Comparison of ENCODE assay signal across 26 cellular contexts in genomic region chr2:7571701-7572100, GRCh38.
DNase-seq lines count a peak whose midpoint lies in the region; ATAC-seq and TF ChIP-seq lines count a peak whose summit lies in the region.
"Had no signal": no experiment of that assay in that cellular context is flagged by ENCODE, and none has a peak within 500 bp of the region (broad histone marks: within the 10 kb centered on the region; RNA-seq: fewer than 3 reads in every experiment).

No MANE protein-coding gene starts in this region.

- TF ChIP-seq CTCF in CD8-positive, alpha-beta T cell (IDR thresholded peaks at IDR 0.05) = no peak
- TF ChIP-seq CTCF in mesothelial cell of epicardium (IDR thresholded peaks at IDR 0.05; ENCODE audit: unreplicated experiment) = no peak

- POLR2A ChIA-PET in CD8-positive, alpha-beta T cell (lab: Charles Lee) = interaction anchor here (0.8 to 0.9 kb wide), 2 partner anchors 16 to 1111 kb away, joined by 3 to 4 read pairs; no protein-coding TSS in a partner anchor
- POLR2A ChIA-PET in naive thymus-derived CD4-positive, alpha-beta T cell (lab: Charles Lee) = interaction anchor here (0.8 to 1.8 kb wide), 2 partner anchors 27 to 1111 kb away, joined by 3 to 5 read pairs; partner anchors contain the start of gene ID2

- DNase-seq in activated CD4-positive, alpha-beta T cell treated with anti-CD3 and anti-CD28 coated beads, Interleukin-2, amount 10 ng/mL, durations not matched to agents 24 days and 14 days = no peak
- no peak for DNase-seq in activated CD4-positive, alpha-beta T cell treated with anti-CD3 and anti-CD28 coated beads, Interleukin-2, amount 50 U/mL, for 48 hours
- no peak for DNase-seq in CD8-positive, alpha-beta T cell
- no peak for DNase-seq in activated T-helper 1 cell treated with anti-CD3 and anti-CD28 coated beads, Interleukin-12 subunit alpha, Interleukin-12 subunit beta, Interleukin-2, Interleukin-4 antibody, amounts not matched to agents 30 ng/mL and 10 ng/mL and 1 ng/mL, durations not matched to agents 14 hours and 24 hours and 36 hours (ENCODE audit: low spot score)
- DNase-seq in naive thymus-derived CD4-positive, alpha-beta T cell = no peak
- no peak for DNase-seq in mesothelial cell of epicardium (ENCODE audit: low spot score in 2 of 2, unreplicated experiment in 2 of 2)
- no peak for DNase-seq in activated naive CD4-positive, alpha-beta T cell treated with anti-CD3 and anti-CD28 coated beads, Interleukin-2, amount 10 ng/mL, durations not matched to agents 7 days and 5 days
- DNase-seq: AML-193, Caco-2, DMS 273 treated with DMSO at 0.1 percent for 48 hours, DMS79, EL, GDM1, H9, Kasumi-1, NCI-H1436, NCI-H187, NCI-H2171 treated with DMSO at 0.1 percent for 48 hours, NCI-H524, NCI-H748 treated with DMSO at 0.1 percent for 48 hours had no signal

- H3K4me1 Mint-ChIP-seq in activated CD4-positive, alpha-beta T cell treated with anti-CD3 and anti-CD28 coated beads, Interleukin-2, amount 10 ng/mL, durations not matched to agents 24 days and 14 days = peaks cover 57% of the 10 kb centered on the region
- H3K4me1 Mint-ChIP-seq in CD8-positive, alpha-beta T cell (ENCODE audit: low read depth) = peaks cover 66% of the 10 kb centered on the region
- peaks cover 55% of the 10 kb centered on the region for H3K4me1 Mint-ChIP-seq in activated T-helper 1 cell treated with anti-CD3 and anti-CD28 coated beads, Interleukin-12 subunit alpha, Interleukin-12 subunit beta, Interleukin-2, Interleukin-4 antibody, amounts not matched to agents 30 ng/mL and 10 ng/mL and 1 ng/mL, durations not matched to agents 14 hours and 24 hours and 36 hours (ENCODE audit: low read depth)
- H3K4me1 Mint-ChIP-seq in naive thymus-derived CD4-positive, alpha-beta T cell = peaks cover 25 to 78% (median 66%) of the 10 kb centered on the region in 7 donors
- no peaks in the 10 kb centered on the region for H3K4me1 Mint-ChIP-seq in mesothelial cell of epicardium
- H3K4me1 Mint-ChIP-seq in activated naive CD4-positive, alpha-beta T cell treated with anti-CD3 and anti-CD28 coated beads, Interleukin-2, amount 10 ng/mL, durations not matched to agents 7 days and 5 days = peaks cover 49% of the 10 kb centered on the region

- intact Hi-C loops in activated CD4-positive, alpha-beta T cell treated with anti-CD3 and anti-CD28 coated beads, Interleukin-2, amount 10 ng/mL, durations not matched to agents 24 days and 14 days (cut with micrococcal nuclease) = loop anchor here (1.0 to 2.0 kb wide), 2 partner anchors 13 to 101 kb away; no protein-coding TSS in a partner anchor
- intact Hi-C loops in CD8-positive, alpha-beta T cell (cut with DNase I, micrococcal nuclease) = no loop called here
- intact Hi-C loops in activated T-helper 1 cell treated with anti-CD3 and anti-CD28 coated beads, Interleukin-12 subunit alpha, Interleukin-12 subunit beta, Interleukin-2, Interleukin-4 antibody, amounts not matched to agents 30 ng/mL and 10 ng/mL and 1 ng/mL, durations not matched to agents 14 hours and 24 hours and 36 hours (cut with micrococcal nuclease) = loop anchor here (1.0 kb wide), 1 partner anchor 101 kb away; no protein-coding TSS in a partner anchor
- intact Hi-C loops in naive thymus-derived CD4-positive, alpha-beta T cell (cut with micrococcal nuclease) = loop anchor here in 1 of 2 donors (10.0 kb wide), 1 partner anchor 253 kb away; no protein-coding TSS in a partner anchor

- peak overlapping the region; percentile 76 for H3K27ac Mint-ChIP-seq in activated CD4-positive, alpha-beta T cell treated with anti-CD3 and anti-CD28 coated beads, Interleukin-2, amount 10 ng/mL, durations not matched to agents 24 days and 14 days
- peak overlapping the region; percentile 74 for H3K27ac Mint-ChIP-seq in CD8-positive, alpha-beta T cell
- peak overlapping the region; percentile 32 for H3K27ac Mint-ChIP-seq in activated T-helper 1 cell treated with anti-CD3 and anti-CD28 coated beads, Interleukin-12 subunit alpha, Interleukin-12 subunit beta, Interleukin-2, Interleukin-4 antibody, amounts not matched to agents 30 ng/mL and 10 ng/mL and 1 ng/mL, durations not matched to agents 14 hours and 24 hours and 36 hours
- H3K27ac Mint-ChIP-seq in naive thymus-derived CD4-positive, alpha-beta T cell = peak overlapping the region; percentile 22 to 99 (median 51)
- no peak overlapping the region for H3K27ac Mint-ChIP-seq in mesothelial cell of epicardium
- H3K27ac Mint-ChIP-seq in activated naive CD4-positive, alpha-beta T cell treated with anti-CD3 and anti-CD28 coated beads, Interleukin-2, amount 10 ng/mL, durations not matched to agents 7 days and 5 days = no peak overlapping the region
- H3K27ac Mint-ChIP-seq: GM23338, H9 had no signal

- CTCF ChIA-PET in CD8-positive, alpha-beta T cell (lab: Charles Lee) = interaction anchor here (8.8 kb wide), 1 partner anchor 144 kb away, joined by 70 read pairs; no protein-coding TSS in a partner anchor
- CTCF ChIA-PET in naive thymus-derived CD4-positive, alpha-beta T cell (lab: Charles Lee) = no interaction called here
- CTCF ChIA-PET in activated naive CD4-positive, alpha-beta T cell treated with anti-CD3 and anti-CD28 coated beads, Interleukin-2, amount 10 ng/mL, durations not matched to agents 7 days and 5 days (lab: Charles Lee) = no interaction called here

- no peak for ATAC-seq in CD8-positive, alpha-beta T cell
- ATAC-seq in naive thymus-derived CD4-positive, alpha-beta T cell = no peak
- ATAC-seq: A549, GM23338, K562 had no signal

- H3K9me3 ChIP-seq in CD8-positive, alpha-beta T cell (ENCODE audit: low read length) = no peaks in the 10 kb centered on the region
- no peaks in the 10 kb centered on the region for H3K9me3 ChIP-seq in naive thymus-derived CD4-positive, alpha-beta T cell (ENCODE audit: control insufficient read depth in 2 of 3, low read length in 3 of 3)
- H3K9me3 ChIP-seq: A549; BLaER1 treated with 17β-estradiol and CSF1 and Interleukin-3, amounts not matched to agents 10 nM and 100 nM; Caco-2 had no signal

- no peaks in the 10 kb centered on the region for H3K36me3 ChIP-seq in CD8-positive, alpha-beta T cell (ENCODE audit: insufficient read depth, low read length)
- H3K36me3 ChIP-seq in naive thymus-derived CD4-positive, alpha-beta T cell (ENCODE audit: control insufficient read depth in 2 of 3, insufficient read depth in 3 of 3, low read length in 3 of 3) = no peaks in the 10 kb centered on the region
- H3K36me3 ChIP-seq: BLaER1 treated with 17β-estradiol and CSF1 and Interleukin-3, amounts not matched to agents 10 nM and 100 nM had no signal

- H3K27me3 ChIP-seq in CD8-positive, alpha-beta T cell (ENCODE audit: insufficient read depth, low read length) = no peaks in the 10 kb centered on the region
- H3K27me3 ChIP-seq in naive thymus-derived CD4-positive, alpha-beta T cell (ENCODE audit: control insufficient read depth in 2 of 2, insufficient read depth in 2 of 2, low read length in 2 of 2) = no peaks in the 10 kb centered on the region
- H3K27me3 ChIP-seq: BLaER1 treated with 17β-estradiol and CSF1 and Interleukin-3, amounts not matched to agents 10 nM and 100 nM had no signal

- H3K36me3 Mint-ChIP-seq in activated CD4-positive, alpha-beta T cell treated with anti-CD3 and anti-CD28 coated beads, Interleukin-2, amount 10 ng/mL, durations not matched to agents 24 days and 14 days (ENCODE audit: low read depth) = peaks cover 19% of the 10 kb centered on the region
- H3K36me3 Mint-ChIP-seq in CD8-positive, alpha-beta T cell = peaks cover 4% of the 10 kb centered on the region
- peaks cover 31% of the 10 kb centered on the region for H3K36me3 Mint-ChIP-seq in activated T-helper 1 cell treated with anti-CD3 and anti-CD28 coated beads, Interleukin-12 subunit alpha, Interleukin-12 subunit beta, Interleukin-2, Interleukin-4 antibody, amounts not matched to agents 30 ng/mL and 10 ng/mL and 1 ng/mL, durations not matched to agents 14 hours and 24 hours and 36 hours (ENCODE audit: low read depth)
- H3K36me3 Mint-ChIP-seq in naive thymus-derived CD4-positive, alpha-beta T cell = peaks cover 0 to 43% (median 4%) of the 10 kb centered on the region in 5 donors
- H3K36me3 Mint-ChIP-seq in mesothelial cell of epicardium = no peaks in the 10 kb centered on the region
- peaks cover 4% of the 10 kb centered on the region for H3K36me3 Mint-ChIP-seq in activated naive CD4-positive, alpha-beta T cell treated with anti-CD3 and anti-CD28 coated beads, Interleukin-2, amount 10 ng/mL, durations not matched to agents 7 days and 5 days
- H3K36me3 Mint-ChIP-seq: CD4-positive, alpha-beta memory T cell had no signal

- H3K27ac ChIP-seq in CD8-positive, alpha-beta T cell (ENCODE audit: low read depth, low read length) = no peak overlapping the region
- no peak overlapping the region for H3K27ac ChIP-seq in naive thymus-derived CD4-positive, alpha-beta T cell (ENCODE audit: low read depth, low read length)
- H3K27ac ChIP-seq: A549; BLaER1 treated with 17β-estradiol and CSF1 and Interleukin-3, amounts not matched to agents 10 nM and 100 nM had no signal

- no peaks in the 10 kb centered on the region for H3K27me3 Mint-ChIP-seq in activated CD4-positive, alpha-beta T cell treated with anti-CD3 and anti-CD28 coated beads, Interleukin-2, amount 10 ng/mL, durations not matched to agents 24 days and 14 days
- H3K27me3 Mint-ChIP-seq in CD8-positive, alpha-beta T cell (ENCODE audit: low read depth) = no peaks in the 10 kb centered on the region
- H3K27me3 Mint-ChIP-seq in activated T-helper 1 cell treated with anti-CD3 and anti-CD28 coated beads, Interleukin-12 subunit alpha, Interleukin-12 subunit beta, Interleukin-2, Interleukin-4 antibody, amounts not matched to agents 30 ng/mL and 10 ng/mL and 1 ng/mL, durations not matched to agents 14 hours and 24 hours and 36 hours (ENCODE audit: insufficient read depth) = no peaks in the 10 kb centered on the region
- H3K27me3 Mint-ChIP-seq in naive thymus-derived CD4-positive, alpha-beta T cell = no peaks in the 10 kb centered on the region
- peaks cover 14% of the 10 kb centered on the region for H3K27me3 Mint-ChIP-seq in mesothelial cell of epicardium (ENCODE audit: low read depth)
- H3K27me3 Mint-ChIP-seq in activated naive CD4-positive, alpha-beta T cell treated with anti-CD3 and anti-CD28 coated beads, Interleukin-2, amount 10 ng/mL, durations not matched to agents 7 days and 5 days = no peaks in the 10 kb centered on the region
- H3K27me3 Mint-ChIP-seq: CD4-positive, alpha-beta memory T cell had no signal

- H3K4me3 ChIP-seq in CD8-positive, alpha-beta T cell (ENCODE audit: low read depth, low read length) = no peak overlapping the region
- no peak overlapping the region for H3K4me3 ChIP-seq in naive thymus-derived CD4-positive, alpha-beta T cell (ENCODE audit: low read length)
- H3K4me3 ChIP-seq: A549; BLaER1 treated with 17β-estradiol and CSF1 and Interleukin-3, amounts not matched to agents 10 nM and 100 nM; GM12878; GM23338; K562 had no signal

- peaks cover 60% of the 10 kb centered on the region for H3K4me1 ChIP-seq in CD8-positive, alpha-beta T cell (ENCODE audit: insufficient read depth, low read length)
- H3K4me1 ChIP-seq in naive thymus-derived CD4-positive, alpha-beta T cell (ENCODE audit: control insufficient read depth in 2 of 2, insufficient read depth in 2 of 2, low read length in 2 of 2) = peaks cover 17 to 51% of the 10 kb centered on the region in 2 donors
- H3K4me1 ChIP-seq: A549; BLaER1 treated with 17β-estradiol and CSF1 and Interleukin-3, amounts not matched to agents 10 nM and 100 nM; Caco-2 had no signal

- peaks cover 21% of the 10 kb centered on the region for H3K9me3 Mint-ChIP-seq in activated CD4-positive, alpha-beta T cell treated with anti-CD3 and anti-CD28 coated beads, Interleukin-2, amount 10 ng/mL, durations not matched to agents 24 days and 14 days
- peaks cover 1% of the 10 kb centered on the region for H3K9me3 Mint-ChIP-seq in CD8-positive, alpha-beta T cell
- peaks cover 19% of the 10 kb centered on the region for H3K9me3 Mint-ChIP-seq in activated T-helper 1 cell treated with anti-CD3 and anti-CD28 coated beads, Interleukin-12 subunit alpha, Interleukin-12 subunit beta, Interleukin-2, Interleukin-4 antibody, amounts not matched to agents 30 ng/mL and 10 ng/mL and 1 ng/mL, durations not matched to agents 14 hours and 24 hours and 36 hours
- peaks cover 0 to 14% (median 5%) of the 10 kb centered on the region in 11 donors for H3K9me3 Mint-ChIP-seq in naive thymus-derived CD4-positive, alpha-beta T cell
- peaks cover under 1% of the 10 kb centered on the region for H3K9me3 Mint-ChIP-seq in mesothelial cell of epicardium
- peaks cover 1% of the 10 kb centered on the region for H3K9me3 Mint-ChIP-seq in activated naive CD4-positive, alpha-beta T cell treated with anti-CD3 and anti-CD28 coated beads, Interleukin-2, amount 10 ng/mL, durations not matched to agents 7 days and 5 days

- H3K4me3 Mint-ChIP-seq in activated CD4-positive, alpha-beta T cell treated with anti-CD3 and anti-CD28 coated beads, Interleukin-2, amount 10 ng/mL, durations not matched to agents 24 days and 14 days = no peak overlapping the region
- no peak overlapping the region for H3K4me3 Mint-ChIP-seq in CD8-positive, alpha-beta T cell
- no peak overlapping the region for H3K4me3 Mint-ChIP-seq in activated T-helper 1 cell treated with anti-CD3 and anti-CD28 coated beads, Interleukin-12 subunit alpha, Interleukin-12 subunit beta, Interleukin-2, Interleukin-4 antibody, amounts not matched to agents 30 ng/mL and 10 ng/mL and 1 ng/mL, durations not matched to agents 14 hours and 24 hours and 36 hours
- H3K4me3 Mint-ChIP-seq in naive thymus-derived CD4-positive, alpha-beta T cell = peak overlapping the region in 6 of 10 donors; percentile 4 to 84 (median 14)
- H3K4me3 Mint-ChIP-seq in mesothelial cell of epicardium = no peak overlapping the region
- H3K4me3 Mint-ChIP-seq in activated naive CD4-positive, alpha-beta T cell treated with anti-CD3 and anti-CD28 coated beads, Interleukin-2, amount 10 ng/mL, durations not matched to agents 7 days and 5 days = no peak overlapping the region
- H3K4me3 Mint-ChIP-seq: GM23338, H9 had no signal

Comparison
In these comparisons a context has a peak if more than half of its experiments do, and no peak if none do; other contexts are left out.
1. H3K27ac Mint-ChIP-seq: peak in activated CD4-positive, alpha-beta T cell treated with anti-CD3 and anti-CD28 coated beads, Interleukin-2, amount 10 ng/mL, durations not matched to agents 24 days and 14 days (single experiment), CD8-positive, alpha-beta T cell (single experiment), activated T-helper 1 cell treated with anti-CD3 and anti-CD28 coated beads, Interleukin-12 subunit alpha, Interleukin-12 subunit beta, Interleukin-2, Interleukin-4 antibody, amounts not matched to agents 30 ng/mL and 10 ng/mL and 1 ng/mL, durations not matched to agents 14 hours and 24 hours and 36 hours (single experiment) and naive thymus-derived CD4-positive, alpha-beta T cell (9 of 9); none in mesothelial cell of epicardium (single experiment) and activated naive CD4-positive, alpha-beta T cell treated with anti-CD3 and anti-CD28 coated beads, Interleukin-2, amount 10 ng/mL, durations not matched to agents 7 days and 5 days (single experiment).
2. H3K4me3 Mint-ChIP-seq: peak in naive thymus-derived CD4-positive, alpha-beta T cell (6 of 10); none in activated CD4-positive, alpha-beta T cell treated with anti-CD3 and anti-CD28 coated beads, Interleukin-2, amount 10 ng/mL, durations not matched to agents 24 days and 14 days (single experiment), CD8-positive, alpha-beta T cell (single experiment), activated T-helper 1 cell treated with anti-CD3 and anti-CD28 coated beads, Interleukin-12 subunit alpha, Interleukin-12 subunit beta, Interleukin-2, Interleukin-4 antibody, amounts not matched to agents 30 ng/mL and 10 ng/mL and 1 ng/mL, durations not matched to agents 14 hours and 24 hours and 36 hours (single experiment), mesothelial cell of epicardium (single experiment) and activated naive CD4-positive, alpha-beta T cell treated with anti-CD3 and anti-CD28 coated beads, Interleukin-2, amount 10 ng/mL, durations not matched to agents 7 days and 5 days (single experiment).
3. intact Hi-C loops: an anchor here in activated CD4-positive, alpha-beta T cell treated with anti-CD3 and anti-CD28 coated beads, Interleukin-2, amount 10 ng/mL, durations not matched to agents 24 days and 14 days (1.0 to 2.0 kb wide) and activated T-helper 1 cell treated with anti-CD3 and anti-CD28 coated beads, Interleukin-12 subunit alpha, Interleukin-12 subunit beta, Interleukin-2, Interleukin-4 antibody, amounts not matched to agents 30 ng/mL and 10 ng/mL and 1 ng/mL, durations not matched to agents 14 hours and 24 hours and 36 hours (1.0 kb wide); none called in CD8-positive, alpha-beta T cell.